9 cellular contexts compared by ENCODE assay signal in genomic region chr7:121329460-121330052, GRCh38. TPM values are rescaled to one million over a fixed set of nuclear protein-coding genes. Genes with fewer than 3 reads are reported as not detected.
A peak's percentile ranks its signal among the peaks of the same experiment; 100 is the strongest.
DNase-seq lines count a peak whose midpoint lies in the region; ATAC-seq, FAIRE-seq and TF ChIP-seq lines count a peak whose summit lies in the region.
"Had no signal": no experiment of that assay in that cellular context is flagged by ENCODE, and none has a peak within 500 bp of the region (broad histone marks: within the 10 kb centered on the region; RNA-seq: fewer than 3 reads in every experiment).

No MANE protein-coding gene starts in this region.

- no peak overlapping the region for H3K27ac ChIP-seq in pancreas
- H3K27ac ChIP-seq: epithelial cell of prostate had no signal

- peaks cover 6 to 59% (median 18%) of the 10 kb centered on the region in 4 donors for H3K27me3 ChIP-seq in pancreas

- H3K4me1 ChIP-seq in pancreas, result peaks cover 0 to 12% (median 8%) of the 10 kb centered on the region in 3 donors

- H3K4me3 ChIP-seq in AG10803 (ENCODE audit: low read length), result peak overlapping the region; percentile 61
- H3K4me3 ChIP-seq in fibroblast of mammary gland (ENCODE audit: control insufficient read depth, low read depth, low read length), result peak overlapping the region; percentile 50
- H3K4me3 ChIP-seq in pancreas, result peak overlapping the region in 3 of 4 donors; percentile 2 to 32 (median 14)

- TF ChIP-seq CTCF in AG10803 (conservative IDR thresholded peaks at IDR 0.05; ENCODE audit: low read length) (no peak), fibroblast of mammary gland (conservative IDR thresholded peaks at IDR 0.05; ENCODE audit: control insufficient read depth, insufficient read depth, low read depth, low read length) (peak; percentile 12), pancreas (IDR thresholded peaks at IDR 0.05) (no peak)

- DNase-seq in AG10803 (ENCODE audit: low read depth) (no peak), fibroblast of mammary gland (ENCODE audit: low read depth) (no peak), pancreas (peak in 5 of 6 donors; percentile 21 to 74 (median 47)), NCI-H2081 treated with DMSO at 0.1 percent for 48 hours (lab: John Stamatoyannopoulos, UW) (no peak), NCI-H226 (no peak)

- no peaks in the 10 kb centered on the region for H3K36me3 ChIP-seq in pancreas

- WGBS in pancreas, 2 donors, result 2 to 3% methylated on average over 33 to 34 of the region's 34 CpGs

- no peak for FAIRE-seq in pancreas (lab: Jason Lieb, UNC)

- ATAC-seq in GM18520 (IDR thresholded peaks at IDR 0.05; ENCODE audit: unreplicated experiment) (peak; percentile 41), HG03064 (IDR thresholded peaks at IDR 0.05; ENCODE audit: low read depth, unreplicated experiment) (peak; percentile 61), SK-N-SH treated with all-trans-retinoic acid at 6 μM for 48 hours (peak; percentile 85), pancreas (peak; percentile 46 to 83 (median 77))

- H3K9me3 ChIP-seq in pancreas, result no peaks in the 10 kb centered on the region

- intact Hi-C loops in pancreas (cut with DNase I), result no loop called here

TF ChIP-seq in SK-N-SH treated with all-trans-retinoic acid at 6 μM for 48 hours, 23 proteins besides CTCF, POLR2A, EP300 and RAD21:
- TF ChIP-seq ARNTL (CRISPR knock-in tag; IDR thresholded peaks at IDR 0.05; ENCODE audit: borderline replicate concordance, low read depth), result no peak
- TF ChIP-seq POU6F1 (CRISPR knock-in tag; IDR thresholded peaks at IDR 0.05; ENCODE audit: borderline replicate concordance, low read depth), result no peak
- no peak for TF ChIP-seq PATZ1 (CRISPR knock-in tag; IDR thresholded peaks at IDR 0.05; ENCODE audit: borderline replicate concordance)
- no peak for TF ChIP-seq TSHZ2 (CRISPR knock-in tag; IDR thresholded peaks at IDR 0.05)
- TF ChIP-seq SNAI2 (CRISPR knock-in tag; IDR thresholded peaks at IDR 0.05), result no peak
- TF ChIP-seq ISL1 (CRISPR knock-in tag; IDR thresholded peaks at IDR 0.05), result no peak
- no peak for TF ChIP-seq BACH2 (CRISPR knock-in tag; IDR thresholded peaks at IDR 0.05; ENCODE audit: borderline replicate concordance)
- TF ChIP-seq TCF4 (CRISPR knock-in tag; IDR thresholded peaks at IDR 0.05; ENCODE audit: borderline replicate concordance), result no peak
- no peak for TF ChIP-seq ZC3H10 (CRISPR knock-in tag; IDR thresholded peaks at IDR 0.05)
- TF ChIP-seq ZFP30 (CRISPR knock-in tag; IDR thresholded peaks at IDR 0.05), result no peak
- TF ChIP-seq ZNF70 (CRISPR knock-in tag; IDR thresholded peaks at IDR 0.05), result no peak
- TF ChIP-seq ESRRG (CRISPR knock-in tag; IDR thresholded peaks at IDR 0.05), result no peak
- TF ChIP-seq CSRNP3 (CRISPR knock-in tag; IDR thresholded peaks at IDR 0.05), result no peak
- TF ChIP-seq TOX (CRISPR knock-in tag; IDR thresholded peaks at IDR 0.05; ENCODE audit: borderline replicate concordance), result no peak
- TF ChIP-seq OSR1 (CRISPR knock-in tag; IDR thresholded peaks at IDR 0.05), result no peak
- TF ChIP-seq GLIS3 (CRISPR knock-in tag; IDR thresholded peaks at IDR 0.05), result no peak
- TF ChIP-seq PPARA (CRISPR knock-in tag; IDR thresholded peaks at IDR 0.05; ENCODE audit: borderline replicate concordance), result no peak
- TF ChIP-seq ZNF565 (CRISPR knock-in tag; conservative IDR thresholded peaks at IDR 0.05; ENCODE audit: low read depth), result no peak
TF ChIP-seq in SK-N-SH treated with all-trans-retinoic acid at 6 μM for 48 hours: peak in this region for 0.

RNA-seq across cellular contexts. Expression of gene WNT16, which starts 0.8 kb away (rescaled TPM):
- total RNA-seq in pancreas, result under 1 TPM in 1 of 6 donors, not detected in 5; 0.06 TPM
- polyA plus RNA-seq in pancreas, result under 1 TPM in 1 of 2 donors, not detected in 1; 0.05 TPM

Comparison
In these comparisons a context has a peak if more than half of its experiments do, and no peak if none do; other contexts are left out.
1. DNase-seq: peak in pancreas (5 of 6); none in AG10803 (single experiment), fibroblast of mammary gland (single experiment), NCI-H2081 treated with DMSO at 0.1 percent for 48 hours (single experiment) and NCI-H226 (single experiment).
2. Peak in every context shown above with its lines, with median percentiles within 50 percentile points of each other: H3K4me3 ChIP-seq and ATAC-seq.